ENCODE assay signal across 1 cellular context in genomic region chr6:33880746-33881145, GRCh38.
TF ChIP-seq lines count a peak whose summit lies in the region.

No MANE protein-coding gene starts in this region.

TF ChIP-seq in GM23338, 12 proteins besides CTCF, POLR2A, EP300 and RAD21:
- TF ChIP-seq ETS1 (IDR thresholded peaks at IDR 0.05): no peak
- TF ChIP-seq ZNF114 (CRISPR knock-in tag; IDR thresholded peaks at IDR 0.05): no peak
- no peak for TF ChIP-seq EZH2phosphoT487 (IDR thresholded peaks at IDR 0.05; ENCODE audit: unreplicated experiment)
- no peak for TF ChIP-seq ZNF331 (CRISPR knock-in tag; IDR thresholded peaks at IDR 0.05; ENCODE audit: low read depth)
- no peak for TF ChIP-seq STAT1 (IDR thresholded peaks at IDR 0.05; ENCODE audit: unreplicated experiment)
- no peak for TF ChIP-seq JUNB (IDR thresholded peaks at IDR 0.05; ENCODE audit: unreplicated experiment)
- no peak for TF ChIP-seq POLR2AphosphoS5 (IDR thresholded peaks at IDR 0.05; ENCODE audit: low read depth)
- TF ChIP-seq EZH2 (IDR thresholded peaks at IDR 0.05; ENCODE audit: low read depth, unreplicated experiment): no peak
- no peak for TF ChIP-seq CREB1 (CRISPR knock-in tag; IDR thresholded peaks at IDR 0.05; ENCODE audit: low read depth)
- no peak for TF ChIP-seq ZNF462 (CRISPR knock-in tag; IDR thresholded peaks at IDR 0.05)
- TF ChIP-seq NANOG (IDR thresholded peaks at IDR 0.05; ENCODE audit: borderline replicate concordance): no peak
- no peak for TF ChIP-seq REST (IDR thresholded peaks at IDR 0.05; ENCODE audit: unreplicated experiment)
